ENCODE assay signal across 16 cellular contexts in genomic region chr4:140719693-140720092, GRCh38. TPM values are rescaled to one million over a fixed set of nuclear protein-coding genes. Genes with fewer than 3 reads are reported as not detected.
A peak's percentile ranks its signal among the peaks of the same experiment; 100 is the strongest.
DNase-seq lines count a peak whose midpoint lies in the region; ATAC-seq and TF ChIP-seq lines count a peak whose summit lies in the region.
"Had no signal": no experiment of that assay in that cellular context is flagged by ENCODE, and none has a peak within 500 bp of the region (broad histone marks: within the 10 kb centered on the region; RNA-seq: fewer than 3 reads in every experiment).

No MANE protein-coding gene starts in this region.

- CTCF ChIA-PET in CD4-positive, alpha-beta memory T cell (lab: Charles Lee; ENCODE audit: partially characterized antibody) = interaction anchor here (1.0 kb wide), 1 partner anchor 110 kb away, joined by 3 read pairs; no protein-coding TSS in a partner anchor

- no peaks in the 10 kb centered on the region for H3K9me3 Mint-ChIP-seq in CD4-positive, alpha-beta memory T cell
- H3K9me3 Mint-ChIP-seq: H9 had no signal

- H3K4me1 ChIP-seq in DOHH2 (ENCODE audit: control insufficient read depth, low read length) = peaks cover 34% of the 10 kb centered on the region
- no peaks in the 10 kb centered on the region for H3K4me1 ChIP-seq in CD4-positive, alpha-beta memory T cell (ENCODE audit: insufficient read depth, low read length)
- H3K4me1 ChIP-seq: gastrocnemius medialis, psoas muscle had no signal

- H3K79me2 ChIP-seq in DOHH2 (ENCODE audit: control insufficient read depth, low read length) = no peaks in the 10 kb centered on the region

- no peak overlapping the region for H3K4me3 ChIP-seq in DOHH2 (ENCODE audit: low read length)
- H3K4me3 ChIP-seq in CD4-positive, alpha-beta memory T cell (ENCODE audit: low read length in 2 of 2) = no peak overlapping the region
- H3K4me3 ChIP-seq: BLaER1 treated with 17β-estradiol and CSF1 and Interleukin-3, amounts not matched to agents 10 nM and 100 nM; gastrocnemius medialis; psoas muscle had no signal

- H3K27me3 Mint-ChIP-seq in CD4-positive, alpha-beta memory T cell = peaks cover 0 to 2% of the 10 kb centered on the region in 2 donors

- H3K27ac Mint-ChIP-seq in CD4-positive, alpha-beta memory T cell = peak overlapping the region in 2 of 7 donors; percentile 19 to 53
- H3K27ac Mint-ChIP-seq: H9 had no signal

- no peak overlapping the region for H3K27ac ChIP-seq in DOHH2 (ENCODE audit: low read depth, low read length)
- no peak overlapping the region for H3K27ac ChIP-seq in CD4-positive, alpha-beta memory T cell (ENCODE audit: low read depth, low read length)
- H3K27ac ChIP-seq: psoas muscle had no signal

- peak; percentile 59 for ATAC-seq in GM19324 (IDR thresholded peaks at IDR 0.05; ENCODE audit: low FRiP score, unreplicated experiment)
- ATAC-seq in HG02852 (IDR thresholded peaks at IDR 0.05; ENCODE audit: unreplicated experiment) = peak; percentile 38
- ATAC-seq: gastrocnemius medialis, psoas muscle had no signal

- no peaks in the 10 kb centered on the region for H3K36me3 Mint-ChIP-seq in CD4-positive, alpha-beta memory T cell

- H3F3A ChIP-seq in DOHH2 (ENCODE audit: control insufficient read depth, insufficient read depth) = no peaks in the 10 kb centered on the region

- no peak for TF ChIP-seq CTCF in DOHH2 (IDR thresholded peaks at IDR 0.05; ENCODE audit: low read depth, low read length, poor library complexity, severe bottlenecking)

- POLR2A ChIA-PET in CD4-positive, alpha-beta memory T cell (lab: Charles Lee; ENCODE audit: partially characterized antibody) = no interaction called here

- H3K9me2 ChIP-seq in DOHH2 (replicated peaks; ENCODE audit: control insufficient read depth, low read length) = no peaks in the 10 kb centered on the region

- intact Hi-C loops in CD4-positive, alpha-beta memory T cell (cut with micrococcal nuclease) = no loop called here

- peaks cover 6 to 22% (median 13%) of the 10 kb centered on the region in 4 donors for H3K4me1 Mint-ChIP-seq in CD4-positive, alpha-beta memory T cell

- no peaks in the 10 kb centered on the region for H3K9me3 ChIP-seq in DOHH2 (ENCODE audit: control insufficient read depth, insufficient read depth, low read length)
- no peaks in the 10 kb centered on the region for H3K9me3 ChIP-seq in CD4-positive, alpha-beta memory T cell (ENCODE audit: control insufficient read depth in 1 of 2, low read length in 2 of 2)
- H3K9me3 ChIP-seq: BLaER1 treated with 17β-estradiol and CSF1 and Interleukin-3, amounts not matched to agents 10 nM and 100 nM; gastrocnemius medialis; psoas muscle had no signal

- H4K20me1 ChIP-seq in DOHH2 (ENCODE audit: control insufficient read depth, insufficient read depth, low read depth, low read length) = no peaks in the 10 kb centered on the region

- peak; percentile 36 for DNase-seq in RPMI8226
- no peak for DNase-seq in stimulated activated CD8-positive, alpha-beta memory T cell treated with anti-CD3 and anti-CD28 coated beads, Interleukin-4, amount 100 ng/mL, for 48 hours
- DNase-seq in NCI-H526 treated with DMSO at 0.1 percent for 48 hours (lab: John Stamatoyannopoulos, UW) = no peak
- DNase-seq in CD4-positive, alpha-beta memory T cell = no peak
- DNase-seq in cerebellum (ENCODE audit: low spot score) = no peak
- DNase-seq: activated CD4-positive, CD25-positive, alpha-beta regulatory T cell treated with anti-CD3 and anti-CD28 coated beads, Interleukin-2, amount 50 U/mL, for 72 hours; activated naive CD4-positive, alpha-beta T cell treated with anti-CD3 and anti-CD28 coated beads, Interleukin-2, amount 50 U/mL, for 16 hours; gastrocnemius medialis; H9; NCI-H2171; psoas muscle; SHP77 treated with DMSO at 0.1 percent for 48 hours had no signal

- 0 out of 2 replicates have a peak overlapping the region, but pooled peaks have one; percentile 81 for H3K4me2 ChIP-seq in DOHH2 (ENCODE audit: low read length)

- H3K27me3 ChIP-seq in DOHH2 (ENCODE audit: control insufficient read depth, low read length) = no peaks in the 10 kb centered on the region
- H3K27me3 ChIP-seq in CD4-positive, alpha-beta memory T cell (ENCODE audit: insufficient read depth, low read length) = no peaks in the 10 kb centered on the region
- H3K27me3 ChIP-seq: BLaER1 treated with 17β-estradiol and CSF1 and Interleukin-3, amounts not matched to agents 10 nM and 100 nM; gastrocnemius medialis had no signal

- H3K4me3 Mint-ChIP-seq in CD4-positive, alpha-beta memory T cell = peak overlapping the region in 2 of 8 donors; percentile 17
- H3K4me3 Mint-ChIP-seq: H9 had no signal

- H3K36me3 ChIP-seq in DOHH2 (ENCODE audit: control insufficient read depth, low read length) = no peaks in the 10 kb centered on the region
- no peaks in the 10 kb centered on the region for H3K36me3 ChIP-seq in CD4-positive, alpha-beta memory T cell (ENCODE audit: insufficient read depth, low read length)
- H3K36me3 ChIP-seq: BLaER1 treated with 17β-estradiol and CSF1 and Interleukin-3, amounts not matched to agents 10 nM and 100 nM; gastrocnemius medialis had no signal

RNA-seq across cellular contexts. Expression of gene TBC1D9, which starts 36.5 kb away (rescaled TPM):
- under 1 TPM; 0.38 to 0.67 TPM for total RNA-seq in CD4-positive, alpha-beta memory T cell
- under 1 TPM in 1 of 2 donors, not detected in 1; 0.34 TPM for polyA plus RNA-seq in CD4-positive, alpha-beta memory T cell
- total RNA-seq in cerebellum = 95.7 TPM

Comparison
In these comparisons a context has a peak if more than half of its experiments do, and no peak if none do; other contexts are left out.
1. RNA of gene TBC1D9, which starts 36.5 kb away (total RNA-seq): 95.7 TPM in cerebellum (single experiment); 0.38 to 0.67 TPM in CD4-positive, alpha-beta memory T cell; every median in the first group is over 10 times any median in the second.